ENCODE assay signal across 1 cellular context in the genomic region with DNA sequence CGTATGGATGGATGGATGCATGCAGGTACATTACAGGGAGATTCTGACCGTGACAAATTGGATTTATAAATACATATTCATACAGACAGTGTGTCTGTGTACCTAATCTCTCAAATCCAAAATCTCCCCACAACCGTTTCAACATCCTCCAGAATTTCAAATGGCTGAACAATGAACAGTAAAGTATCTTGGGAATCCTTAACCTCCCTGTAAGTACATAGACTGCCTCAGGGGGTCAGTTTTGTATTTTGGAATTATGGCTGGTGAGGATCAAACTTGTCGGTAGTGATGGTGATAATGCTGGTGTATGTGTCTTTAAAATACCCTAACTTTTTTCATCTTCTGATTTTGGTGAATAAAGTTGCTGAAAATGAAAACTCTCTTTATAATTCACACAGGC.
TF ChIP-seq lines count a peak whose summit lies in the region.

No MANE protein-coding gene starts in this region.

TF ChIP-seq in GM12878, 131 proteins besides CTCF, POLR2A, EP300 and RAD21:
- TF ChIP-seq, protein P1, sequence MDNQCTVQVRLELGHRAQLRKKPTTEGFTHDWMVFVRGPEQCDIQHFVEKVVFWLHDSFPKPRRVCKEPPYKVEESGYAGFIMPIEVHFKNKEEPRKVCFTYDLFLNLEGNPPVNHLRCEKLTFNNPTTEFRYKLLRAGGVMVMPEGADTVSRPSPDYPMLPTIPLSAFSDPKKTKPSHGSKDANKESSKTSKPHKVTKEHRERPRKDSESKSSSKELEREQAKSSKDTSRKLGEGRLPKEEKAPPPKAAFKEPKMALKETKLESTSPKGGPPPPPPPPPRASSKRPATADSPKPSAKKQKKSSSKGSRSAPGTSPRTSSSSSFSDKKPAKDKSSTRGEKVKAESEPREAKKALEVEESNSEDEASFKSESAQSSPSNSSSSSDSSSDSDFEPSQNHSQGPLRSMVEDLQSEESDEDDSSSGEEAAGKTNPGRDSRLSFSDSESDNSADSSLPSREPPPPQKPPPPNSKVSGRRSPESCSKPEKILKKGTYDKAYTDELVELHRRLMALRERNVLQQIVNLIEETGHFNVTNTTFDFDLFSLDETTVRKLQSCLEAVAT (IDR thresholded peaks at IDR 0.05), result no peak
- TF ChIP-seq NBN (IDR thresholded peaks at IDR 0.05) (no peak), SUZ12 (IDR thresholded peaks at IDR 0.05; ENCODE audit: unreplicated experiment) (no peak), NR2F1 (conservative IDR thresholded peaks at IDR 0.05) (no peak), KDM1A (IDR thresholded peaks at IDR 0.05; ENCODE audit: borderline replicate concordance) (no peak), RUNX3 (IDR thresholded peaks at IDR 0.05; ENCODE audit: low read length) (no peak), SPI1 (IDR thresholded peaks at IDR 0.05; ENCODE audit: borderline replicate concordance, insufficient read depth, low read depth, low read length) (no peak), SREBF2 (IDR thresholded peaks at IDR 0.05; ENCODE audit: low read length) (no peak), GATAD2B (conservative IDR thresholded peaks at IDR 0.05; ENCODE audit: low read depth) (no peak), RELA (IDR thresholded peaks at IDR 0.05; ENCODE audit: borderline replicate concordance, partially characterized antibody) (no peak)
- TF ChIP-seq, protein P2, sequence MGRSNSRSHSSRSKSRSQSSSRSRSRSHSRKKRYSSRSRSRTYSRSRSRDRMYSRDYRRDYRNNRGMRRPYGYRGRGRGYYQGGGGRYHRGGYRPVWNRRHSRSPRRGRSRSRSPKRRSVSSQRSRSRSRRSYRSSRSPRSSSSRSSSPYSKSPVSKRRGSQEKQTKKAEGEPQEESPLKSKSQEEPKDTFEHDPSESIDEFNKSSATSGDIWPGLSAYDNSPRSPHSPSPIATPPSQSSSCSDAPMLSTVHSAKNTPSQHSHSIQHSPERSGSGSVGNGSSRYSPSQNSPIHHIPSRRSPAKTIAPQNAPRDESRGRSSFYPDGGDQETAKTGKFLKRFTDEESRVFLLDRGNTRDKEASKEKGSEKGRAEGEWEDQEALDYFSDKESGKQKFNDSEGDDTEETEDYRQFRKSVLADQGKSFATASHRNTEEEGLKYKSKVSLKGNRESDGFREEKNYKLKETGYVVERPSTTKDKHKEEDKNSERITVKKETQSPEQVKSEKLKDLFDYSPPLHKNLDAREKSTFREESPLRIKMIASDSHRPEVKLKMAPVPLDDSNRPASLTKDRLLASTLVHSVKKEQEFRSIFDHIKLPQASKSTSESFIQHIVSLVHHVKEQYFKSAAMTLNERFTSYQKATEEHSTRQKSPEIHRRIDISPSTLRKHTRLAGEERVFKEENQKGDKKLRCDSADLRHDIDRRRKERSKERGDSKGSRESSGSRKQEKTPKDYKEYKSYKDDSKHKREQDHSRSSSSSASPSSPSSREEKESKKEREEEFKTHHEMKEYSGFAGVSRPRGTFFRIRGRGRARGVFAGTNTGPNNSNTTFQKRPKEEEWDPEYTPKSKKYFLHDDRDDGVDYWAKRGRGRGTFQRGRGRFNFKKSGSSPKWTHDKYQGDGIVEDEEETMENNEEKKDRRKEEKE (IDR thresholded peaks at IDR 0.05), result no peak
- TF ChIP-seq, protein P3, sequence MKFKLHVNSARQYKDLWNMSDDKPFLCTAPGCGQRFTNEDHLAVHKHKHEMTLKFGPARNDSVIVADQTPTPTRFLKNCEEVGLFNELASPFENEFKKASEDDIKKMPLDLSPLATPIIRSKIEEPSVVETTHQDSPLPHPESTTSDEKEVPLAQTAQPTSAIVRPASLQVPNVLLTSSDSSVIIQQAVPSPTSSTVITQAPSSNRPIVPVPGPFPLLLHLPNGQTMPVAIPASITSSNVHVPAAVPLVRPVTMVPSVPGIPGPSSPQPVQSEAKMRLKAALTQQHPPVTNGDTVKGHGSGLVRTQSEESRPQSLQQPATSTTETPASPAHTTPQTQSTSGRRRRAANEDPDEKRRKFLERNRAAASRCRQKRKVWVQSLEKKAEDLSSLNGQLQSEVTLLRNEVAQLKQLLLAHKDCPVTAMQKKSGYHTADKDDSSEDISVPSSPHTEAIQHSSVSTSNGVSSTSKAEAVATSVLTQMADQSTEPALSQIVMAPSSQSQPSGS (IDR thresholded peaks at IDR 0.05; ENCODE audit: low read length), result no peak
- TF ChIP-seq, protein P4, sequence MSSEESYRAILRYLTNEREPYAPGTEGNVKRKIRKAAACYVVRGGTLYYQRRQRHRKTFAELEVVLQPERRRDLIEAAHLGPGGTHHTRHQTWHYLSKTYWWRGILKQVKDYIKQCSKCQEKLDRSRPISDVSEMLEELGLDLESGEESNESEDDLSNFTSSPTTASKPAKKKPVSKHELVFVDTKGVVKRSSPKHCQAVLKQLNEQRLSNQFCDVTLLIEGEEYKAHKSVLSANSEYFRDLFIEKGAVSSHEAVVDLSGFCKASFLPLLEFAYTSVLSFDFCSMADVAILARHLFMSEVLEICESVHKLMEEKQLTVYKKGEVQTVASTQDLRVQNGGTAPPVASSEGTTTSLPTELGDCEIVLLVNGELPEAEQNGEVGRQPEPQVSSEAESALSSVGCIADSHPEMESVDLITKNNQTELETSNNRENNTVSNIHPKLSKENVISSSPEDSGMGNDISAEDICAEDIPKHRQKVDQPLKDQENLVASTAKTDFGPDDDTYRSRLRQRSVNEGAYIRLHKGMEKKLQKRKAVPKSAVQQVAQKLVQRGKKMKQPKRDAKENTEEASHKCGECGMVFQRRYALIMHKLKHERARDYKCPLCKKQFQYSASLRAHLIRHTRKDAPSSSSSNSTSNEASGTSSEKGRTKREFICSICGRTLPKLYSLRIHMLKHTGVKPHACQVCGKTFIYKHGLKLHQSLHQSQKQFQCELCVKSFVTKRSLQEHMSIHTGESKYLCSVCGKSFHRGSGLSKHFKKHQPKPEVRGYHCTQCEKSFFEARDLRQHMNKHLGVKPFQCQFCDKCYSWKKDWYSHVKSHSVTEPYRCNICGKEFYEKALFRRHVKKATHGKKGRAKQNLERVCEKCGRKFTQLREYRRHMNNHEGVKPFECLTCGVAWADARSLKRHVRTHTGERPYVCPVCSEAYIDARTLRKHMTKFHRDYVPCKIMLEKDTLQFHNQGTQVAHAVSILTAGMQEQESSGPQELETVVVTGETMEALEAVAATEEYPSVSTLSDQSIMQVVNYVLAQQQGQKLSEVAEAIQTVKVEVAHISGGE (CRISPR knock-in tag; IDR thresholded peaks at IDR 0.05), result no peak
TF ChIP-seq in GM12878: peak in this region for 0.
